Comparison of ENCODE assay signal across 26 cellular contexts in the genomic region with DNA sequence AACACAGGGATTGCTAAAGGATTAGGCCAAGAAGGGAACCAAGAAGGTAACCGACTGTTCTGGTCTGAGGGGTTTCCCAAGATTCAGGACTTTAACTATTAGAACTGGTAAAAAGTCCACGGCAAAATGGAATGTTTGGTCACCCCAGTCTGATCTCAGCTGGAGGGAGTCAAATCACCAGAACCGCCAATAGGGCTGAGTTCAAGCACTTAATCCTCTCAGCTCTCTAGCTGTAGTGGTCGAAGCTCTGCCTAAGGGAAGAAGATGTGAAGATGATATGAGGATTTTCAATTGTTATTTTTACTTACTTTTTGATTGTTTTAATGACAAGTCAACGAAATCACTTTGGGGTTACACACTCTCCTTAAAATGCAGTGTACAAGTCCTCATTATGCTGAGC. TPM values are rescaled to one million over a fixed set of nuclear protein-coding genes. Genes with fewer than 3 reads are reported as not detected.
"Had no signal": no experiment of that assay in that cellular context is flagged by ENCODE, and none has a peak within 500 bp of the region (broad histone marks: within the 10 kb centered on the region; RNA-seq: fewer than 3 reads in every experiment).

No MANE protein-coding gene starts in this region.

- DNase-seq: dermis blood vessel endothelial cell; dorsolateral prefrontal cortex; effector CD4-positive, alpha-beta T cell; effector memory CD4-positive, alpha-beta T cell; foreskin keratinocyte; heart left ventricle; hippocampal formation; left cardiac atrium; left lung; left ventricle myocardium superior; lower lobe of right lung; mesenchymal stem cell; midbrain; naive B cell; naive thymus-derived CD8-positive, alpha-beta T cell had no signal

- H3K4me3 Mint-ChIP-seq: naive B cell; naive thymus-derived CD8-positive, alpha-beta T cell had no signal

- H3K4me1 Mint-ChIP-seq: naive B cell had no signal

- H3K9me3 ChIP-seq: esophagus muscularis mucosa, gastroesophageal sphincter, heart left ventricle, left lung, lower lobe of right lung had no signal

- ATAC-seq: foreskin keratinocyte; gastroesophageal sphincter; heart left ventricle; left cardiac atrium; left lung; lower lobe of right lung; naive thymus-derived CD8-positive, alpha-beta T cell had no signal

- H3K4me1 ChIP-seq: esophagus muscularis mucosa, foreskin keratinocyte, gastroesophageal sphincter, heart left ventricle, left lung, lower lobe of right lung had no signal

- H3K27ac Mint-ChIP-seq: naive B cell had no signal

- H3K36me3 ChIP-seq: gastroesophageal sphincter, heart left ventricle, lower lobe of right lung had no signal

- H3K4me3 ChIP-seq: coronary artery, dorsolateral prefrontal cortex, esophagus muscularis mucosa, gastroesophageal sphincter, heart left ventricle, left lung, lower lobe of right lung had no signal

- H3K36me3 Mint-ChIP-seq: naive B cell had no signal

- H3K9me3 Mint-ChIP-seq: naive B cell; naive thymus-derived CD8-positive, alpha-beta T cell had no signal

- H3K27me3 ChIP-seq: esophagus muscularis mucosa, gastroesophageal sphincter, heart left ventricle, left lung had no signal

- H3K27ac ChIP-seq: coronary artery, dorsolateral prefrontal cortex, esophagus muscularis mucosa, foreskin keratinocyte, gastroesophageal sphincter, heart left ventricle, left lung, lower lobe of right lung had no signal

RNA-seq across cellular contexts. Expression of gene F5, which starts 29.1 kb away (rescaled TPM):
- total RNA-seq: dermis blood vessel endothelial cell, endothelial cell of umbilical vein, epithelial cell of proximal tubule, fibroblast of villous mesenchyme, foreskin keratinocyte, frontal cortex, kidney epithelial cell, lung microvascular endothelial cell, myocyte had no signal
- polyA plus RNA-seq: endothelial cell of umbilical vein, fibroblast of lung, foreskin keratinocyte had no signal
